In the genomic region with DNA sequence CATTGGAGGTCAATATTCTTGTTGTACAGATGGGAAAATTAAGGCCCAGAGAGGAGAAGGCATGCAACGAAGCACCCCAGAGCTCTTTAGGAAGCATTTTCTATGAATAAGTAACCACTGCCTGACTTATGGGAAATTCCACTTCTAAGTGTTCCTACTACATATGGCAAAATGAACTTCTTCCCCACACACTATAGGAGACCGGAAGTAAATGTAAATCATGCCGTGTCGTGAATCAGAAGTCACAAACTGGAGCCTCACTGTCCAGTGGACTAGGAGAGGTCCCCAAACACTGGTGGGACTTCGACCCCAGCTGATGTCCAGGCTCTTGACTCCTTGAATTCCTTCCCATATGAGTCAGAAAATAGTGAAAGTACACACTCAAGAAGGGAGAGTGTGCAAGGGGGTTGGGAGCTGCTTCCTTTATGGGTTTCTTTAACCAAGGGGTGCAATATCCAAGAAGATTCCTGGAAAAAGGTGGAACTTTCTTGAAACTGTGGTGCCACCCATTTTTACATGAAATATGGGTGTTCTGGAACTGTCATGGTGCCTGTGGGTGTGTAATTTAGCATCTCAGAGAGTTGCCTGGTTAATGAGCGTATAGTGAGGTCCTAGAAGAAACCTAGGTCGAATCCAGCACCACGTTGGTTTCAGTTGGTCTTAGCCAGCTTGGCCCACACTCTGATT, we compare ENCODE assay signal across 11 cellular contexts. TPM values are rescaled to one million over a fixed set of nuclear protein-coding genes. Genes with fewer than 3 reads are reported as not detected.
DNase-seq lines count a peak whose midpoint lies in the region; ATAC-seq and TF ChIP-seq lines count a peak whose summit lies in the region.
"Had no signal": no experiment of that assay in that cellular context is flagged by ENCODE, and none has a peak within 500 bp of the region (broad histone marks: within the 10 kb centered on the region; RNA-seq: fewer than 3 reads in every experiment).

No MANE protein-coding gene starts in this region.

- H3K4me3 ChIP-seq in smooth muscle cell (no peak overlapping the region), A673 (ENCODE audit: low read depth, low read length, poor library complexity, severe bottlenecking) (no peak overlapping the region), SJCRH30 (no peak overlapping the region)
- H3K4me3 ChIP-seq: HAP-1, pancreas had no signal

- H3K4me2 ChIP-seq in smooth muscle cell = peak overlapping the region; percentile 46

- intact Hi-C loops in A673 (cut with micrococcal nuclease; ENCODE audit: unreplicated experiment) = no loop called here

- peaks cover 25% of the 10 kb centered on the region for H3K4me1 ChIP-seq in smooth muscle cell (ENCODE audit: low read depth)
- no peaks in the 10 kb centered on the region for H3K4me1 ChIP-seq in A673 (ENCODE audit: insufficient read depth, low read length, poor library complexity, severe bottlenecking)
- peaks cover 31% of the 10 kb centered on the region for H3K4me1 ChIP-seq in SJCRH30

- no peaks in the 10 kb centered on the region for H3F3A ChIP-seq in smooth muscle cell (ENCODE audit: low read depth)

- WGBS in smooth muscle cell (ENCODE audit: low lambda C conversion rate) = 69% methylated on average over 8 of the region's 8 CpGs

- H2AFZ ChIP-seq in smooth muscle cell (ENCODE audit: low read depth) = no peak overlapping the region

- TF ChIP-seq CTCF in smooth muscle cell (IDR thresholded peaks at IDR 0.05; ENCODE audit: borderline replicate concordance, insufficient read depth, poor library complexity, severe bottlenecking) = no peak
- TF ChIP-seq CTCF in A673 (conservative IDR thresholded peaks at IDR 0.05; ENCODE audit: low read depth, low read length) = no peak

- peak; percentile 28 for ATAC-seq in GM19043 (IDR thresholded peaks at IDR 0.05; ENCODE audit: low read depth, unreplicated experiment)
- peak; percentile 36 for ATAC-seq in HG02943 (IDR thresholded peaks at IDR 0.05; ENCODE audit: low read depth, unreplicated experiment)
- ATAC-seq: pancreas, T-cell had no signal

- no peak for DNase-seq in smooth muscle cell (lab: John Stamatoyannopoulos, UW; ENCODE audit: unreplicated experiment)
- DNase-seq in cerebellum (ENCODE audit: low spot score) = no peak
- DNase-seq in A673 (ENCODE audit: low spot score) = no peak
- no peak for DNase-seq in effector CD4-positive, alpha-beta T cell
- DNase-seq in SJCRH30 = no peak

- POLR2A ChIA-PET in A673 (lab: Charles Lee; ENCODE audit: low non-redundant PET) = no interaction called here

- H3K27me3 ChIP-seq in smooth muscle cell (ENCODE audit: low read depth) (no peaks in the 10 kb centered on the region), A673 (replicated peaks; ENCODE audit: insufficient read depth, low read depth, low read length, poor library complexity) (no peaks in the 10 kb centered on the region), SJCRH30 (no peaks in the 10 kb centered on the region)
- H3K27me3 ChIP-seq: pancreas had no signal

- H3K9me3 ChIP-seq in smooth muscle cell (replicated peaks; ENCODE audit: low read depth) (no peaks in the 10 kb centered on the region), A673 (ENCODE audit: low read depth, low read length, poor library complexity, severe bottlenecking) (no peaks in the 10 kb centered on the region), SJCRH30 (replicated peaks) (no peaks in the 10 kb centered on the region)
- H3K9me3 ChIP-seq: HAP-1, pancreas had no signal

- CTCF ChIA-PET in A673 (lab: Charles Lee) = no interaction called here

- H3K79me2 ChIP-seq in smooth muscle cell (ENCODE audit: low read depth) = no peaks in the 10 kb centered on the region

- H4K20me1 ChIP-seq in smooth muscle cell (ENCODE audit: low read depth) = no peaks in the 10 kb centered on the region

- H3K9ac ChIP-seq in smooth muscle cell (ENCODE audit: low read depth) = no peak overlapping the region

- H3K36me3 ChIP-seq in smooth muscle cell (ENCODE audit: low read depth) (no peaks in the 10 kb centered on the region), A673 (ENCODE audit: insufficient read depth, low read length, poor library complexity, severe bottlenecking) (no peaks in the 10 kb centered on the region), SJCRH30 (0 out of 2 replicates have a peak, but pooled peaks cover 3% of the 10 kb centered on the region)
- H3K36me3 ChIP-seq: HAP-1 had no signal

- H3K27ac ChIP-seq in cingulate gyrus (ENCODE audit: low read depth, low read length) (peak overlapping the region; percentile 98), smooth muscle cell (ENCODE audit: low read depth) (no peak overlapping the region), A673 (ENCODE audit: low read depth, low read length, poor library complexity, severe bottlenecking) (no peak overlapping the region), SJCRH30 (no peak overlapping the region)

- BruUV-seq in A673 (replicated peaks; lab: Mats Ljungman, UMichigan) = no TSS peak

RNA-seq across cellular contexts. Expression of a gene that starts 6.7 kb away (rescaled TPM):
- 6.5 and 8.3 TPM in 2 replicates for total RNA-seq in smooth muscle cell
- 13.0 and 14.8 TPM in 2 replicates for polyA plus RNA-seq in smooth muscle cell
- total RNA-seq in cerebellum = 26.5 TPM
- total RNA-seq in A673 (2021) = 0.71 and 1.6 TPM in 2 replicates
- total RNA-seq in SJCRH30 (2014; rRNA removed; shearing (Covaris generic)) = 18.9 and 22.0 TPM in 2 replicates

RNA-seq across cellular contexts. Expression of a gene that starts 12.3 kb away (rescaled TPM):
- 10.1 and 13.2 TPM in 2 replicates for total RNA-seq in smooth muscle cell
- 12.9 and 18.8 TPM in 2 replicates for polyA plus RNA-seq in smooth muscle cell
- 9.9 TPM for total RNA-seq in cerebellum
- 0.54 and 1.1 TPM in 2 replicates for total RNA-seq in A673 (2021)
- 0.24 and 0.25 TPM in 2 replicates for total RNA-seq in SJCRH30 (2014; rRNA removed; shearing (Covaris generic))

RNA-seq across cellular contexts. Expression of a gene that starts 34.5 kb away (rescaled TPM):
- 38.9 and 42.6 TPM in 2 replicates for total RNA-seq in smooth muscle cell
- 30.7 and 31.3 TPM in 2 replicates for polyA plus RNA-seq in smooth muscle cell
- 34.9 TPM for total RNA-seq in cerebellum
- total RNA-seq in A673 (2021) = 41.8 and 42.1 TPM in 2 replicates
- total RNA-seq in SJCRH30 (2014; rRNA removed; shearing (Covaris generic)) = 37.9 and 39.0 TPM in 2 replicates

RNA-seq across cellular contexts. Expression of a gene that starts 55.1 kb away (rescaled TPM):
- total RNA-seq in smooth muscle cell (not detected in 2 replicates), cerebellum (0.27 TPM), A673 (2021) (0.80 and 1.4 TPM in 2 replicates)
- polyA plus RNA-seq in smooth muscle cell = not detected in 2 replicates
- 0.02 TPM in 1 of 2 replicates, not detected in the other for total RNA-seq in SJCRH30 (2014; rRNA removed; shearing (Covaris generic))
